In genomic region chr4:129113919-129114318, GRCh38 we compare ENCODE assay signal across 28 cellular contexts.
"Had no signal": no experiment of that assay in that cellular context is flagged by ENCODE, and none has a peak within 500 bp of the region (broad histone marks: within the 10 kb centered on the region; RNA-seq: fewer than 3 reads in every experiment).

No MANE protein-coding gene starts in this region.

- H3K4me1 ChIP-seq: esophagus squamous epithelium, psoas muscle, right lobe of liver, spleen, tibial nerve, upper lobe of right lung, vagina had no signal

- H3K27me3 ChIP-seq: esophagus squamous epithelium, hepatocyte, right lobe of liver, spleen, testis, tibial nerve, upper lobe of right lung, vagina had no signal

- H3K9me3 Mint-ChIP-seq: dendritic cell treated with granulocyte-macrophage colony-stimulating factor and Interleukin-4, amounts not matched to agents 40 ng/mL and 50 ng/mL, for 4 days; effector memory CD8-positive, alpha-beta T cell; nephron; stimulated activated naive B cell treated with anti-CD40 and anti-IgM and Interleukin-4, amounts not matched to agents 10 μg/mL and 1 μg/mL and 100 μg/mL, for 72 hours; stimulated activated naive CD8-positive, alpha-beta T cell treated with anti-CD3 and anti-CD28 coated beads, Interleukin-15, amount 100 ng/mL, for 72 hours had no signal

- H3K79me2 ChIP-seq: hepatocyte had no signal

- H3K4me3 Mint-ChIP-seq: dendritic cell treated with granulocyte-macrophage colony-stimulating factor and Interleukin-4, amounts not matched to agents 40 ng/mL and 50 ng/mL, for 4 days; effector memory CD8-positive, alpha-beta T cell; nephron; stimulated activated naive B cell treated with anti-CD40 and anti-IgM and Interleukin-4, amounts not matched to agents 10 μg/mL and 1 μg/mL and 100 μg/mL, for 72 hours; stimulated activated naive CD8-positive, alpha-beta T cell treated with anti-CD3 and anti-CD28 coated beads, Interleukin-15, amount 100 ng/mL, for 72 hours had no signal

- H3K27ac Mint-ChIP-seq: dendritic cell treated with granulocyte-macrophage colony-stimulating factor and Interleukin-4, amounts not matched to agents 40 ng/mL and 50 ng/mL, for 4 days; effector memory CD8-positive, alpha-beta T cell; nephron; stimulated activated naive B cell treated with anti-CD40 and anti-IgM and Interleukin-4, amounts not matched to agents 10 μg/mL and 1 μg/mL and 100 μg/mL, for 72 hours had no signal

- H3K4me2 ChIP-seq: hepatocyte had no signal

- H3K36me3 ChIP-seq: right lobe of liver, vagina had no signal

- DNase-seq: effector memory CD8-positive, alpha-beta T cell; esophagus squamous epithelium; foreskin fibroblast; head of caudate nucleus; kidney; left cardiac atrium; left ventricle myocardium inferior; mesenchymal stem cell; midbrain; occipital lobe; psoas muscle; retina; right lobe of liver; spleen; stimulated activated CD4-positive, alpha-beta T cell treated with anti-CD3 and anti-CD28 coated beads, Interleukin-15, amount 100 ng/mL, for 24 hours; stimulated activated CD4-positive, alpha-beta T cell treated with anti-CD3 and anti-CD28 coated beads, Interleukin-1b, Interleukin-23, amount 100 ng/mL, for 48 hours; stimulated activated CD4-positive, alpha-beta T cell treated with anti-CD3 and anti-CD28 coated beads, Interleukin-4, amount 100 ng/mL, for 24 hours; stimulated activated naive B cell treated with anti-CD40 and anti-IgM and Interleukin-4, amounts not matched to agents 10 μg/mL and 1 μg/mL and 100 μg/mL, for 72 hours; stimulated activated naive CD8-positive, alpha-beta T cell treated with anti-CD3 and anti-CD28 coated beads, Interleukin-15, amount 100 ng/mL, for 72 hours; testis; upper lobe of right lung had no signal

- ATAC-seq: effector memory CD8-positive, alpha-beta T cell; left cardiac atrium; psoas muscle; right lobe of liver; stimulated activated naive B cell treated with anti-CD40 and anti-IgM and Interleukin-4, amounts not matched to agents 10 μg/mL and 1 μg/mL and 100 μg/mL, for 72 hours; stimulated activated naive CD8-positive, alpha-beta T cell treated with anti-CD3 and anti-CD28 coated beads, Interleukin-15, amount 100 ng/mL, for 72 hours; upper lobe of right lung had no signal

- H3K27ac ChIP-seq: epithelial cell of prostate, esophagus squamous epithelium, hepatocyte, left ventricle myocardium inferior, psoas muscle, right lobe of liver, spleen, testis, tibial nerve, upper lobe of right lung, vagina had no signal

- H3K4me1 Mint-ChIP-seq: nephron; stimulated activated naive B cell treated with anti-CD40 and anti-IgM and Interleukin-4, amounts not matched to agents 10 μg/mL and 1 μg/mL and 100 μg/mL, for 72 hours; stimulated activated naive CD8-positive, alpha-beta T cell treated with anti-CD3 and anti-CD28 coated beads, Interleukin-15, amount 100 ng/mL, for 72 hours had no signal

- H2AFZ ChIP-seq: hepatocyte had no signal

- H3K4me3 ChIP-seq: esophagus squamous epithelium, hepatocyte, left ventricle myocardium inferior, lung, psoas muscle, right lobe of liver, spleen, testis, tibial nerve, upper lobe of right lung, vagina had no signal

- H3K9me3 ChIP-seq: esophagus squamous epithelium, left ventricle myocardium inferior, psoas muscle, right lobe of liver, spleen, testis, tibial nerve, upper lobe of right lung, vagina had no signal
